In the genomic region with DNA sequence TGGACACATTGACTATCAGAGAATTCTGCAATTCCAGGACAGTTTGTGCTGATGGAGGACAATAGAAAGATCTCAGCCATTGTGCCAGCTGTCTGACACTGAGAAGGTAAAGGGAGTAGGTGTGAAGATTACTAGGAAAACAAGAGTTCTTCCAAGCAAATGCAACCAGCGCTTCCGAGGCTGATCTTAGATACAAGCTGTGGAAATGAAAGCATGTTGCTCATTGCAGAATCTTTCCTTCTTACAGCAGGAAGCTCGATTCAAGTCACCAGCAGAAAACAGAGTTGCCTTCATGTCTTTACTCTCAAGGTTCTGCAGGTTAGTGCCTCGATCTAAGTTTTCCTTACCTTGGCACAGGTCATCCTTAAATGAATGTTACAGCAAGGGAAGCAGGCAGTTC, we compare ENCODE assay signal across 23 cellular contexts. TPM values are rescaled to one million over a fixed set of nuclear protein-coding genes. Genes with fewer than 3 reads are reported as not detected.
"Had no signal": no experiment of that assay in that cellular context is flagged by ENCODE, and none has a peak within 500 bp of the region (broad histone marks: within the 10 kb centered on the region; RNA-seq: fewer than 3 reads in every experiment).

No MANE protein-coding gene starts in this region.

- ATAC-seq: foreskin keratinocyte; heart right ventricle; right cardiac atrium; stimulated activated memory B cell treated with anti-CD40 and anti-IgM and Interleukin-4, amounts not matched to agents 10 μg/mL and 1 μg/mL and 100 μg/mL, for 72 hours had no signal

- H3K36me3 ChIP-seq: adrenal gland, heart right ventricle, left ventricle myocardium inferior, neutrophil, spleen, tibial artery, uterus had no signal

- H3K4me3 Mint-ChIP-seq: stimulated activated memory B cell treated with anti-CD40 and anti-IgM and Interleukin-4, amounts not matched to agents 10 μg/mL and 1 μg/mL and 100 μg/mL, for 72 hours had no signal

- H3K4me1 ChIP-seq: spleen, tibial artery, uterus had no signal

- H3K27ac Mint-ChIP-seq: activated T-helper 2 cell treated with anti-CD3 and anti-CD28 coated beads, Interferon-gamma antibody, Interleukin-2, Interleukin-4, amounts not matched to agents 10 μg/mL and 5 μg/mL and 100 μg/mL, durations not matched to agents 14 hours and 24 hours and 36 hours; stimulated activated memory B cell treated with anti-CD40 and anti-IgM and Interleukin-4, amounts not matched to agents 10 μg/mL and 1 μg/mL and 100 μg/mL, for 72 hours had no signal

- H3K9me3 ChIP-seq: adrenal gland, neutrophil, uterus had no signal

- H3K36me3 Mint-ChIP-seq: stimulated activated memory B cell treated with anti-CD40 and anti-IgM and Interleukin-4, amounts not matched to agents 10 μg/mL and 1 μg/mL and 100 μg/mL, for 72 hours had no signal

- H3K9me3 Mint-ChIP-seq: activated T-helper 2 cell treated with anti-CD3 and anti-CD28 coated beads, Interferon-gamma antibody, Interleukin-2, Interleukin-4, amounts not matched to agents 10 μg/mL and 5 μg/mL and 100 μg/mL, durations not matched to agents 14 hours and 24 hours and 36 hours had no signal

- H3K27ac ChIP-seq: adrenal gland, foreskin keratinocyte, heart right ventricle, left ventricle myocardium inferior, neutrophil, spleen, tibial artery, uterus had no signal

- H3K4me1 Mint-ChIP-seq: stimulated activated memory B cell treated with anti-CD40 and anti-IgM and Interleukin-4, amounts not matched to agents 10 μg/mL and 1 μg/mL and 100 μg/mL, for 72 hours had no signal

- H3K4me3 ChIP-seq: adrenal gland, heart right ventricle, left ventricle myocardium inferior, spleen, tibial artery, uterus had no signal

- H3K27me3 ChIP-seq: adrenal gland, foreskin keratinocyte, uterus had no signal

- DNase-seq: activated CD4-positive, alpha-beta T cell treated with anti-CD3 and anti-CD28 coated beads, Interleukin-2, amount 50 U/mL, for 1 hour; activated CD4-positive, CD25-positive, alpha-beta regulatory T cell; activated naive CD4-positive, alpha-beta T cell treated with anti-CD3 and anti-CD28 coated beads, Interleukin-2, amount 50 U/mL, for 16 hours; activated T-cell treated with anti-CD3 and anti-CD28 coated beads for 4 hours; adrenal gland; central memory CD4-positive, alpha-beta T cell; foreskin keratinocyte; heart right ventricle; islet precursor cell; left ventricle myocardium inferior; right cardiac atrium; spleen; stimulated activated CD4-positive, alpha-beta T cell treated with anti-CD3 and anti-CD28 coated beads, Interleukin-1b, Interleukin-23, amount 100 ng/mL, for 48 hours; T-helper 2 cell; tibial artery; uterus had no signal

RNA-seq across cellular contexts. Expression of gene MARCHF4, which starts 54.5 kb away (rescaled TPM):
- total RNA-seq: activated CD8-positive, alpha-beta memory T cell treated with anti-CD3 and anti-CD28 coated beads for 36 hours; activated T-helper 2 cell treated with anti-CD3 and anti-CD28 coated beads, Interferon-gamma antibody, Interleukin-2, Interleukin-4, amounts not matched to agents 10 μg/mL and 5 μg/mL and 100 μg/mL, durations not matched to agents 14 hours and 24 hours and 36 hours; mesenteric fat pad; posterior vena cava; spleen had no signal
- polyA plus RNA-seq: esophagus, right cardiac atrium, spleen had no signal
